Comparison of ENCODE assay signal across 8 cellular contexts in the genomic region with DNA sequence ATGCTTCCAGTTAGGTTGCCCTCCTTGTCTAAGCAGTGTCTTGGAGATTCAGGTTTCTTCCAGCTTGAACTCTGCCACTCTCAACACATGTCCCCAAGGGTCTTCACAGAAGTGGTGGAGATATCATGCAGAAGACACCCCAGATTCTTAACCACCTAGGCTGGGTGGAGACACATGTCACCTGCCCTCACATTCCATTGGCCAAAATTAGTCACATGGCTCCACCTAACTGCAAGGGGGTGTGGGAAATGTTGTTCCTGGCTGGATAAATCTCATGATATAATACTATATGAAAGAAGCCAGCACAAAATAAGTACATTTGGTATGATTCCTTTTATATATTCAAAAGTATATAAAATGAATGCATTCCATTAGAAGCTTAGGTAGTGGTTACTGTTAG.
"Had no signal": no experiment of that assay in that cellular context is flagged by ENCODE, and none has a peak within 500 bp of the region (broad histone marks: within the 10 kb centered on the region; RNA-seq: fewer than 3 reads in every experiment).

No MANE protein-coding gene starts in this region.

- FAIRE-seq: H1, H54 had no signal

- H3K4me3 Mint-ChIP-seq: GM23338, H9 had no signal

- H2AFZ ChIP-seq: GM23338 had no signal

- DNase-seq: H9, HCEC 1CT, IMR-90, KG1 had no signal

- H3K9me3 Mint-ChIP-seq: GM23338 had no signal

- H3K4me2 ChIP-seq: GM23338 had no signal

- H3K27ac Mint-ChIP-seq: GM23338, H9 had no signal

- H3K4me3 ChIP-seq: GM23338 had no signal

- H3K27ac ChIP-seq: HL-60 had no signal

- H3K4me1 Mint-ChIP-seq: H9 had no signal

- ATAC-seq: GM23338 had no signal
